30 cellular contexts compared by ENCODE assay signal in genomic region chr15:32910839-32911238, GRCh38.
"Had no signal": no experiment of that assay in that cellular context is flagged by ENCODE, and none has a peak within 500 bp of the region (broad histone marks: within the 10 kb centered on the region; RNA-seq: fewer than 3 reads in every experiment).

No MANE protein-coding gene starts in this region.

- H3K4me1 Mint-ChIP-seq: activated CD4-positive, alpha-beta memory T cell treated with anti-CD3 and anti-CD28 coated beads, Interleukin-2, amount 10 ng/mL, durations not matched to agents 7 days and 5 days; activated CD4-positive, alpha-beta T cell treated with anti-CD3 and anti-CD28 coated beads for 36 hours; activated CD4-positive, alpha-beta T cell treated with anti-CD3 and anti-CD28 coated beads, Interleukin-2, amount 10 ng/mL, durations not matched to agents 24 days and 14 days; activated naive CD4-positive, alpha-beta T cell treated with anti-CD3 and anti-CD28 coated beads, Interleukin-2, amount 10 ng/mL, durations not matched to agents 7 days and 5 days; activated naive CD8-positive, alpha-beta T cell treated with anti-CD3 and anti-CD28 coated beads, Interleukin-2, amount 10 ng/mL, durations not matched to agents 7 days and 5 days had no signal

- H3K4me3 Mint-ChIP-seq: activated CD4-positive, alpha-beta memory T cell treated with anti-CD3 and anti-CD28 coated beads, Interleukin-2, amount 10 ng/mL, durations not matched to agents 7 days and 5 days; activated CD4-positive, alpha-beta T cell treated with anti-CD3 and anti-CD28 coated beads for 36 hours; activated CD4-positive, alpha-beta T cell treated with anti-CD3 and anti-CD28 coated beads, Interleukin-2, amount 10 ng/mL, durations not matched to agents 24 days and 14 days; activated naive CD4-positive, alpha-beta T cell treated with anti-CD3 and anti-CD28 coated beads, Interleukin-2, amount 10 ng/mL, durations not matched to agents 7 days and 5 days; activated naive CD8-positive, alpha-beta T cell treated with anti-CD3 and anti-CD28 coated beads, Interleukin-2, amount 10 ng/mL, durations not matched to agents 7 days and 5 days; activated T-cell treated with anti-CD3 and anti-CD28 coated beads, Interleukin-2, amount 50 U/mL, for 24 hours; activated T-cell treated with anti-CD3 and anti-CD28 coated beads, Interleukin-2, amount 50 U/mL, for 72 hours had no signal

- H3K9me3 ChIP-seq: body of pancreas, breast epithelium, colonic mucosa, esophagus squamous epithelium had no signal

- H3K9me3 Mint-ChIP-seq: activated CD4-positive, alpha-beta memory T cell treated with anti-CD3 and anti-CD28 coated beads, Interleukin-2, amount 10 ng/mL, durations not matched to agents 7 days and 5 days; activated CD4-positive, alpha-beta T cell treated with anti-CD3 and anti-CD28 coated beads, Interleukin-2, amount 10 ng/mL, durations not matched to agents 24 days and 14 days; activated naive CD4-positive, alpha-beta T cell treated with anti-CD3 and anti-CD28 coated beads, Interleukin-2, amount 10 ng/mL, durations not matched to agents 7 days and 5 days; activated naive CD4-positive, alpha-beta T cell treated with anti-CD3 and anti-CD28 coated beads, Interleukin-2, amount 50 U/mL, for 72 hours; activated naive CD8-positive, alpha-beta T cell treated with anti-CD3 and anti-CD28 coated beads, Interleukin-2, amount 10 ng/mL, durations not matched to agents 7 days and 5 days; activated T-cell treated with anti-CD3 and anti-CD28 coated beads, Interleukin-2, amount 50 U/mL, for 24 hours; activated T-cell treated with anti-CD3 and anti-CD28 coated beads, Interleukin-2, amount 50 U/mL, for 72 hours had no signal

- FAIRE-seq: endometrium, endothelial cell of umbilical vein, frontal cortex had no signal

- H3K27ac ChIP-seq: body of pancreas, breast epithelium, cardiac muscle cell, colonic mucosa, epithelial cell of prostate, esophagus squamous epithelium had no signal

- DNase-seq: activated CD4-positive, alpha-beta memory T cell treated with anti-CD3 and anti-CD28 coated beads, Interleukin-2, amount 10 ng/mL, durations not matched to agents 7 days and 5 days; activated CD4-positive, alpha-beta T cell treated with anti-CD3 and anti-CD28 coated beads for 36 hours; activated CD4-positive, alpha-beta T cell treated with anti-CD3 and anti-CD28 coated beads, Interleukin-2, amount 10 ng/mL, durations not matched to agents 24 days and 14 days; activated CD4-positive, alpha-beta T cell treated with anti-CD3 and anti-CD28 coated beads, Interleukin-2, amount 50 U/mL, for 4 hours; activated CD4-positive, CD25-positive, alpha-beta regulatory T cell; activated CD4-positive, CD25-positive, alpha-beta regulatory T cell treated with anti-CD3 and anti-CD28 coated beads, Interleukin-2, amount 50 U/mL, for 72 hours; activated CD8-positive, alpha-beta memory T cell treated with anti-CD3 and anti-CD28 coated beads, Interleukin-2, amount 50 U/mL, for 48 hours; activated gamma-delta T cell; activated naive CD4-positive, alpha-beta T cell; activated naive CD4-positive, alpha-beta T cell treated with anti-CD3 and anti-CD28 coated beads, Interleukin-2, amount 10 ng/mL, durations not matched to agents 7 days and 5 days; activated naive CD8-positive, alpha-beta T cell treated with anti-CD3 and anti-CD28 coated beads, Interleukin-2, amount 10 ng/mL, durations not matched to agents 7 days and 5 days; activated T-cell treated with anti-CD3 and anti-CD28 coated beads for 4 hours; activated T-cell treated with anti-CD3 and anti-CD28 coated beads, Interleukin-2, amount 50 U/mL, for 24 hours; activated T-cell treated with anti-CD3 and anti-CD28 coated beads, Interleukin-2, amount 50 U/mL, for 72 hours; body of pancreas; central memory CD4-positive, alpha-beta T cell; cerebellar nuclear complex; colonic mucosa; effector CD8-positive, alpha-beta T cell; esophagus squamous epithelium; foreskin fibroblast; head of caudate nucleus; T-helper 2 cell had no signal

- H3K27me3 ChIP-seq: body of pancreas, breast epithelium, cardiac muscle cell, colonic mucosa, esophagus squamous epithelium had no signal

- ATAC-seq: activated CD4-positive, alpha-beta T cell treated with anti-CD3 and anti-CD28 coated beads for 36 hours; activated naive CD4-positive, alpha-beta T cell treated with anti-CD3 and anti-CD28 coated beads, Interleukin-2, amount 50 U/mL, for 72 hours; activated T-cell treated with anti-CD3 and anti-CD28 coated beads, Interleukin-2, amount 50 U/mL, for 72 hours; body of pancreas had no signal

- H3K4me3 ChIP-seq: body of pancreas, breast epithelium, cardiac muscle cell, colonic mucosa, esophagus squamous epithelium had no signal

- H3K4me1 ChIP-seq: body of pancreas, breast epithelium, colonic mucosa had no signal

- H3K36me3 ChIP-seq: breast epithelium, cardiac muscle cell, colonic mucosa, esophagus squamous epithelium had no signal

- H3K27me3 Mint-ChIP-seq: activated CD4-positive, alpha-beta T cell treated with anti-CD3 and anti-CD28 coated beads for 36 hours; activated naive CD4-positive, alpha-beta T cell treated with anti-CD3 and anti-CD28 coated beads, Interleukin-2, amount 10 ng/mL, durations not matched to agents 7 days and 5 days; activated T-cell treated with anti-CD3 and anti-CD28 coated beads, Interleukin-2, amount 50 U/mL, for 24 hours had no signal

- H3K27ac Mint-ChIP-seq: activated CD4-positive, alpha-beta memory T cell treated with anti-CD3 and anti-CD28 coated beads, Interleukin-2, amount 10 ng/mL, durations not matched to agents 7 days and 5 days; activated CD4-positive, alpha-beta T cell treated with anti-CD3 and anti-CD28 coated beads for 36 hours; activated CD4-positive, alpha-beta T cell treated with anti-CD3 and anti-CD28 coated beads, Interleukin-2, amount 10 ng/mL, durations not matched to agents 24 days and 14 days; activated naive CD4-positive, alpha-beta T cell treated with anti-CD3 and anti-CD28 coated beads, Interleukin-2, amount 10 ng/mL, durations not matched to agents 7 days and 5 days; activated naive CD4-positive, alpha-beta T cell treated with anti-CD3 and anti-CD28 coated beads, Interleukin-2, amount 50 U/mL, for 72 hours; activated naive CD8-positive, alpha-beta T cell treated with anti-CD3 and anti-CD28 coated beads, Interleukin-2, amount 10 ng/mL, durations not matched to agents 7 days and 5 days; activated T-cell treated with anti-CD3 and anti-CD28 coated beads, Interleukin-2, amount 50 U/mL, for 24 hours; activated T-cell treated with anti-CD3 and anti-CD28 coated beads, Interleukin-2, amount 50 U/mL, for 72 hours had no signal

- H3K36me3 Mint-ChIP-seq: activated naive CD4-positive, alpha-beta T cell treated with anti-CD3 and anti-CD28 coated beads, Interleukin-2, amount 10 ng/mL, durations not matched to agents 7 days and 5 days; activated naive CD4-positive, alpha-beta T cell treated with anti-CD3 and anti-CD28 coated beads, Interleukin-2, amount 50 U/mL, for 72 hours; activated naive CD8-positive, alpha-beta T cell treated with anti-CD3 and anti-CD28 coated beads, Interleukin-2, amount 10 ng/mL, durations not matched to agents 7 days and 5 days had no signal
